In the genomic region with DNA sequence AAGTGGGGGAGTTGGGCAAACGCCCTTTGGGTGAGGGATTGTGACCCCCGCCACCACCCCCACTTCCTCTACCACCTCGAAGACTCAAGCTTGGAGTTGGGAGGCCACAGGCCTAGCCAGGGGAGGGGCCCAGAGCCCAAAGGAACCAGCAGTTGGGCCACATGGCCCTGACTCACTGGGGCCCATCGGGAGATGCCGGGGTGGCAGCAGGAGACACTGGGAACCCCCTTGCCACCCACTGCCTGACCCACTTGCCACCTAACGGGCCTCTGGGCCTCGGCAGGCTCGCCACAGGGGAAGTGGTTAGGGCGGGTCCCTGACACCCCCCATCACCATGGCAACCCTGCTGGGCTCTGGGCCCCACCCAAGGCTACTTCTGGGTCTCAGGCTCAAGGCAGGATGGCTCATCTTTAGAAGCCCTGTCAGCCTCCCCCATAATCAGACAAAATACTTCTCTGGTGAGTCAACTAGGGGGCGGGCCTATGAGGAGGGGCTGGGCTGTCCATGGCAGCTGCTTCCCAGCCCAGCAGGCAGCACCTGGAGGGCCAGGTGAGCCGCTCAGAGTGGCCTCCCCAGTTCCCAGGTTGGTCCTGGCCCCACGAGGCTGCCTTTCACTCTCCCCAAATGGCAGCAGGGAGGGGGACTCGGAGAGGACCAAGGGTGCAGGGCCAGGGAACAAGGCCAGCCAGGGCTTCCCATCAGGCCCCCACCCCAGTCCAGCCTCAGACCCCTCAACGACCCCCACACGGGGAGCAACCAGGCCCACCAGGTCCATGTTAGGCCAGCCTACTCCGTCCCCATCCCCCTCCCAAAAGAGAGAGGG, we compare ENCODE assay signal across 1 cellular context.
TF ChIP-seq lines count a peak whose summit lies in the region.

No MANE protein-coding gene starts in this region.

TF ChIP-seq in K562, 482 proteins besides CTCF, POLR2A, EP300 and RAD21 (continued from another document):
- TF ChIP-seq, protein P1, sequence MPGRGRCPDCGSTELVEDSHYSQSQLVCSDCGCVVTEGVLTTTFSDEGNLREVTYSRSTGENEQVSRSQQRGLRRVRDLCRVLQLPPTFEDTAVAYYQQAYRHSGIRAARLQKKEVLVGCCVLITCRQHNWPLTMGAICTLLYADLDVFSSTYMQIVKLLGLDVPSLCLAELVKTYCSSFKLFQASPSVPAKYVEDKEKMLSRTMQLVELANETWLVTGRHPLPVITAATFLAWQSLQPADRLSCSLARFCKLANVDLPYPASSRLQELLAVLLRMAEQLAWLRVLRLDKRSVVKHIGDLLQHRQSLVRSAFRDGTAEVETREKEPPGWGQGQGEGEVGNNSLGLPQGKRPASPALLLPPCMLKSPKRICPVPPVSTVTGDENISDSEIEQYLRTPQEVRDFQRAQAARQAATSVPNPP (IDR thresholded peaks at IDR 0.05; ENCODE audit: borderline replicate concordance, insufficient read depth, insufficient read length) = no peak
- TF ChIP-seq SMARCA4 (IDR thresholded peaks at IDR 0.05) (peak; percentile 50; the same call in 1 of the 2 replicates), ZFP30 (CRISPR knock-in tag; IDR thresholded peaks at IDR 0.05; ENCODE audit: borderline replicate concordance) (no peak), E2F3 (CRISPR knock-in tag; IDR thresholded peaks at IDR 0.05) (no peak)
